ENCODE assay signal across 1 cellular context in the genomic region with DNA sequence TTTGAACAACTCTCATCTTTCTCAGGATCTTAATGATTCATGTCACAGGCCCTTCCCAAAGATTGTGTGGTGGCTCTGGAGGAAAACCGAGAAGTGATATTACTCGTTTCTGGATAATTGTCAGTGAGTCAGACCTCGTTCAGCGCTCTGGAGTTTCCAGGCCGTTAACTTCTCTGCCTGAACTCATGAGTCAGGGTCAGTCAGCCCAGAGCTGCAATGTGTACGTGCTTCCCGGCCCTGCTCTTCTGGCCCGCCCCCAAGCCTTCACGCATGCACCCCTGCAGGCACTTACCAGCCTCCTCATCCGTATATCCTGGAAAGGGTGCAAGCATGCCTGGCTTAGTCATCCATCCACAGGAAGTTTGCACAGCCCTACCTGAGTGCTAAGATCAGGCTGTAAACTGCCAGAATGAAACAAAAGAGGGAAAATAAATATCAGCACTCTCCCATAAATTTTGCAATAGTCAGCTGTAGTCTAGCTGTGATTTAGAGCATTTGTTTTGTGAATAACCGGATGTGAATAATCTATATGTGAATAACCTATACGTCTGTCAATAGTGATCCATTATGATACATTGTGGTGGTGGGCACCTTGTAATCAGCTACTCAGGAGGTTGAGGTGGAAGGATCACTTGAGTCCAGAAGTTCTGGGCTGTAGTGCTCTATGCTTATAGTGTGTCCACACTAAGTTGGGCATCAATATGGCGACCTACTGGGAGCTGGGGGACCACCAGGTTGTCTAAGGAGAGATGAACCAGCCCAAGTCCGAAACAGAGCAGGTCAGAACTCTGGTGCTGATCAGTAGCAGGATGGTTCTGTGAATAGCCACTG.
TF ChIP-seq lines count a peak whose summit lies in the region.

No MANE protein-coding gene starts in this region.

TF ChIP-seq in HEK293, 187 proteins besides CTCF, POLR2A, EP300 and RAD21 (continued from another document and continues in another):
- no peak for TF ChIP-seq REST (tag by site-specific recombination; IDR thresholded peaks at IDR 0.05)
- no peak for TF ChIP-seq ZNF16 (tag by site-specific recombination; IDR thresholded peaks at IDR 0.05; ENCODE audit: low read depth)
- TF ChIP-seq ZNF639 (tag by site-specific recombination; IDR thresholded peaks at IDR 0.05) = peak; percentile 84
- no peak for TF ChIP-seq ZNF701 (tag by site-specific recombination; IDR thresholded peaks at IDR 0.05)
- no peak for TF ChIP-seq ZNF658 (tag by site-specific recombination; IDR thresholded peaks at IDR 0.05)
- peak; percentile 71 for TF ChIP-seq PATZ1 (tag by site-specific recombination; IDR thresholded peaks at IDR 0.05)
- TF ChIP-seq ZNF394 (tag by site-specific recombination; IDR thresholded peaks at IDR 0.05; ENCODE audit: borderline replicate concordance) = peak; percentile 41; the same call in 1 of the 2 replicates
- no peak for TF ChIP-seq ZFP69B (tag by site-specific recombination; IDR thresholded peaks at IDR 0.05)
- peak; percentile 86 for TF ChIP-seq ZBTB6 (tag by site-specific recombination; IDR thresholded peaks at IDR 0.05)
- no peak for TF ChIP-seq ZNF549 (tag by site-specific recombination; IDR thresholded peaks at IDR 0.05)
- no peak for TF ChIP-seq ZBTB49 (tag by site-specific recombination; IDR thresholded peaks at IDR 0.05; ENCODE audit: low read depth)
- peak; percentile 65 for TF ChIP-seq PRDM10 (tag by site-specific recombination; IDR thresholded peaks at IDR 0.05)
- TF ChIP-seq GLIS2 (tag by site-specific recombination; IDR thresholded peaks at IDR 0.05) = peak; percentile 86
- TF ChIP-seq ZNF366 (tag by site-specific recombination; conservative IDR thresholded peaks at IDR 0.05) = peak; percentile 72
- TF ChIP-seq SP3 (tag by site-specific recombination; IDR thresholded peaks at IDR 0.05) = peak; percentile 62
- peak; percentile 37; the same call in 1 of the 2 replicates for TF ChIP-seq ZBTB20 (tag by site-specific recombination; IDR thresholded peaks at IDR 0.05)
- TF ChIP-seq, protein P1, sequence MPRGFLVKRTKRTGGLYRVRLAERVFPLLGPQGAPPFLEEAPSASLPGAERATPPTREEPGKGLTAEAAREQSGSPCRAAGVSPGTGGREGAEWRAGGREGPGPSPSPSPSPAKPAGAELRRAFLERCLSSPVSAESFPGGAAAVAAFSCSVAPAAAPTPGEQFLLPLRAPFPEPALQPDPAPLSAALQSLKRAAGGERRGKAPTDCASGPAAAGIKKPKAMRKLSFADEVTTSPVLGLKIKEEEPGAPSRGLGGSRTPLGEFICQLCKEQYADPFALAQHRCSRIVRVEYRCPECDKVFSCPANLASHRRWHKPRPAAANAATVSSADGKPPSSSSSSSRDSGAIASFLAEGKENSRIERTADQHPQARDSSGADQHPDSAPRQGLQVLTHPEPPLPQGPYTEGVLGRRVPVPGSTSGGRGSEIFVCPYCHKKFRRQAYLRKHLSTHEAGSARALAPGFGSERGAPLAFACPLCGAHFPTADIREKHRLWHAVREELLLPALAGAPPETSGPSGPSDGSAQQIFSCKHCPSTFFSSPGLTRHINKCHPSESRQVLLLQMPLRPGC (tag by site-specific recombination; IDR thresholded peaks at IDR 0.05) = peak; percentile 63; the same call in 1 of the 2 replicates
- TF ChIP-seq ZBTB17 (tag by site-specific recombination; IDR thresholded peaks at IDR 0.05) = peak; percentile 98
- peak; percentile 45; the same call in 1 of the 2 replicates for TF ChIP-seq ZBTB1 (tag by site-specific recombination; IDR thresholded peaks at IDR 0.05)
- TF ChIP-seq ZNF660 (tag by site-specific recombination; IDR thresholded peaks at IDR 0.05) = peak; percentile 94
- TF ChIP-seq, protein P2, sequence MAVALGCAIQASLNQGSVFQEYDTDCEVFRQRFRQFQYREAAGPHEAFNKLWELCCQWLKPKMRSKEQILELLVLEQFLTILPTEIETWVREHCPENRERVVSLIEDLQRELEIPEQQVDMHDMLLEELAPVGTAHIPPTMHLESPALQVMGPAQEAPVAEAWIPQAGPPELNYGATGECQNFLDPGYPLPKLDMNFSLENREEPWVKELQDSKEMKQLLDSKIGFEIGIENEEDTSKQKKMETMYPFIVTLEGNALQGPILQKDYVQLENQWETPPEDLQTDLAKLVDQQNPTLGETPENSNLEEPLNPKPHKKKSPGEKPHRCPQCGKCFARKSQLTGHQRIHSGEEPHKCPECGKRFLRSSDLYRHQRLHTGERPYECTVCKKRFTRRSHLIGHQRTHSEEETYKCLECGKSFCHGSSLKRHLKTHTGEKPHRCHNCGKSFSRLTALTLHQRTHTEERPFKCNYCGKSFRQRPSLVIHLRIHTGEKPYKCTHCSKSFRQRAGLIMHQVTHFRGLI (tag by site-specific recombination; IDR thresholded peaks at IDR 0.05) = peak; percentile 90
- peak; percentile 60 for TF ChIP-seq FEZF1 (tag by site-specific recombination; IDR thresholded peaks at IDR 0.05)
- peak; percentile 84 for TF ChIP-seq ZSCAN5A (tag by site-specific recombination; IDR thresholded peaks at IDR 0.05)
- TF ChIP-seq SETDB1 (IDR thresholded peaks at IDR 0.05; ENCODE audit: insufficient read length, low read length) = no peak
- peak; percentile 84 for TF ChIP-seq ZNF629 (tag by site-specific recombination; IDR thresholded peaks at IDR 0.05)
- peak; percentile 93 for TF ChIP-seq TRIM28 (IDR thresholded peaks at IDR 0.05; ENCODE audit: borderline replicate concordance, low read length)
- TF ChIP-seq BCL11A (tag by site-specific recombination; IDR thresholded peaks at IDR 0.05; ENCODE audit: low read depth) = peak; percentile 33; the same call in 1 of the 2 replicates
- peak; percentile 91 for TF ChIP-seq ZEB2 (tag by site-specific recombination; IDR thresholded peaks at IDR 0.05)
- TF ChIP-seq ZNF24 (tag by site-specific recombination; IDR thresholded peaks at IDR 0.05) = peak; percentile 70; the same call in 1 of the 2 replicates
- TF ChIP-seq ZXDB (tag by site-specific recombination; IDR thresholded peaks at IDR 0.05) = peak; percentile 65
- TF ChIP-seq KLF8 (tag by site-specific recombination; IDR thresholded peaks at IDR 0.05) = 0 out of 2 replicates have a peak, but pooled peaks have one; percentile 32
